9 cellular contexts compared by ENCODE assay signal in the genomic region with DNA sequence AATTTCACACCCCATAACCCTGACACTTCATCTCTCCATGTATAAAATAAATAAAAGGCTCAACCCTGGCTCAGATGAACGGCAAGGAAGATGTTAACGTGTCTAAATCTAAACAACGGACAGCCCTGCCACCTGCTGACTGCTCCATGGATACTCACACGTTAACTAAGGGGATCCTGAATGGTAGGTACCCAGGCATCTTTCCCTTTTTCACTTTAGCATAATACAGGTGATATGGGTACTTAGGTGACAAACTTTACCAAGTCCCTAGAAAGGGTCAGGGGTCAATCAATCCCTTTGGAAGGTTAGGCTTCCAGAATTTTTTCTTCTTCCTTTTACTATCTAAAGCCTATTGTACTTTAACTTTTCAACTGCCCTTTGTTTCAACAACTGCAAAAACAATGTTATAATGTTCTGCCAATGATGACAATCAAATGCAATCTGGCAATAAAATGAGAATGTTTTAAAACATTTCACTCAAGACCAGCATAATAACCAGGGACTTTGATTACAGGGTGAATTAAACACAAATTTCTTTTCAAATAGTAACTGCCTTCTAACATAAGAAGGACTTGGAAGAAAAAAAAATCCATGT. TPM values are rescaled to one million over a fixed set of nuclear protein-coding genes. Genes with fewer than 3 reads are reported as not detected.
DNase-seq lines count a peak whose midpoint lies in the region; ATAC-seq, FAIRE-seq and TF ChIP-seq lines count a peak whose summit lies in the region.
"Had no signal": no experiment of that assay in that cellular context is flagged by ENCODE, and none has a peak within 500 bp of the region (broad histone marks: within the 10 kb centered on the region; RNA-seq: fewer than 3 reads in every experiment).

No MANE protein-coding gene starts in this region.

- ATAC-seq in HepG2 = no peak
- ATAC-seq in right lobe of liver = no peak
- no peak for ATAC-seq in GM19035 (IDR thresholded peaks at IDR 0.05; ENCODE audit: unreplicated experiment)
- ATAC-seq in esophagus mucosa = no peak
- ATAC-seq in HG03097 (IDR thresholded peaks at IDR 0.05; ENCODE audit: low FRiP score, unreplicated experiment) = no peak

- no peak for TF ChIP-seq RAD21 in HepG2 (CRISPR knock-in tag; IDR thresholded peaks at IDR 0.05)

- WGBS in HepG2 (ENCODE audit: low lambda C conversion rate) = 94% methylated on average over 4 of the region's 4 CpGs
- 60% methylated on average over 4 of the region's 4 CpGs for WGBS in right lobe of liver (ENCODE audit: insufficient coverage, low coverage, low lambda C conversion rate, missing lambda C conversion rate)

- H3K9ac ChIP-seq in HepG2 (ENCODE audit: insufficient read depth, low read depth, low read length) = no peak overlapping the region

- no TSS peak for BruUV-seq in HepG2 (replicated peaks; lab: Mats Ljungman, UMichigan)

- no peak overlapping the region for H3K4me2 ChIP-seq in HepG2 (ENCODE audit: low read depth, low read length)

- no peak for DNase-seq in HepG2 (ENCODE audit: low spot score)
- DNase-seq in right lobe of liver = no peak
- DNase-seq in inferior parietal cortex (ENCODE audit: extremely low spot score) = peak; percentile 52
- DNase-seq in occipital lobe (lab: John Stamatoyannopoulos, UW) = no peak

- FAIRE-seq in HepG2 (lab: Jason Lieb, UNC) = no peak

- CTCF ChIA-PET in HepG2 (lab: Yijun Ruan, JAX; ENCODE audit: low intra/inter-chr PET ratio, low total read pairs) = no interaction called here

- no peaks in the 10 kb centered on the region for H4K20me1 ChIP-seq in HepG2 (ENCODE audit: insufficient read depth, low read length)

- H2AFZ ChIP-seq in HepG2 (ENCODE audit: low read length) = no peak overlapping the region

- H3K9me3 ChIP-seq in HepG2 (ENCODE audit: low read length) (no peaks in the 10 kb centered on the region), right lobe of liver (no peaks in the 10 kb centered on the region)

- POLR2A ChIA-PET in HepG2 (lab: Yijun Ruan, JAX) = no interaction called here

- intact Hi-C loops in HepG2 (cut with micrococcal nuclease; ENCODE audit: unreplicated experiment) (no loop called here), right lobe of liver (cut with DNase I) (no loop called here)

- in situ Hi-C loops in HepG2 (cut with HindIII; ENCODE audit: extremely low pct_ligation_motif_present, low pct_unique_long_range_greater_than_20kb) = no loop called here

- H3K27me3 ChIP-seq in HepG2 (ENCODE audit: control insufficient read depth in 1 of 2, insufficient read depth in 2 of 2, low read length in 2 of 2) = no peaks in the 10 kb centered on the region
- H3K27me3 ChIP-seq in right lobe of liver = no peaks in the 10 kb centered on the region

- TF ChIP-seq CTCF in HepG2 (CRISPR knock-in tag; IDR thresholded peaks at IDR 0.05) (no peak), right lobe of liver (IDR thresholded peaks at IDR 0.05) (no peak)

- no peak overlapping the region for H3K27ac ChIP-seq in HepG2 (ENCODE audit: extremely low read length, insufficient read depth, low read length)
- no peak overlapping the region for H3K27ac ChIP-seq in right lobe of liver
- peak overlapping the region; percentile 74 for H3K27ac ChIP-seq in angular gyrus (ENCODE audit: low read depth, low read length)

- no peak for TF ChIP-seq POLR2A in HepG2 (IDR thresholded peaks at IDR 0.05; ENCODE audit: insufficient read depth in 1 of 2, low read depth in 2 of 2, low read length in 2 of 2)
- TF ChIP-seq POLR2A in right lobe of liver (IDR thresholded peaks at IDR 0.05) = no peak

- no peaks in the 10 kb centered on the region for H3K79me2 ChIP-seq in HepG2 (ENCODE audit: insufficient read depth, low read length)

- TF ChIP-seq EP300 in HepG2 (IDR thresholded peaks at IDR 0.05; ENCODE audit: low read depth in 2 of 2, low read length in 2 of 2) (no peak), HepG2 (CRISPR knock-in tag; IDR thresholded peaks at IDR 0.05; ENCODE audit: borderline replicate concordance) (no peak)

- H3K36me3 ChIP-seq in HepG2 (replicated peaks in 1 of 2; ENCODE audit: control insufficient read depth in 1 of 2, insufficient read depth in 2 of 2, low read length in 2 of 2) (peaks cover 32 to 80% of the 10 kb centered on the region in 2 experiments), right lobe of liver (peaks cover 0 to 88% (median 39%) of the 10 kb centered on the region in 4 donors)

- H3K4me1 ChIP-seq in HepG2 (ENCODE audit: insufficient read depth, low read length) (peaks cover 18% of the 10 kb centered on the region), right lobe of liver (no peaks in the 10 kb centered on the region)

- H3K4me3 ChIP-seq in HepG2 (replicated peaks in 1 of 3; ENCODE audit: insufficient read depth in 1 of 3, low read depth in 2 of 3, low read length in 3 of 3) (no peak overlapping the region), right lobe of liver (no peak overlapping the region)

TF ChIP-seq in HepG2, 621 proteins besides CTCF, POLR2A, EP300 and RAD21:
- TF ChIP-seq PCBP2 (optimal IDR thresholded peaks at IDR 0.05; ENCODE audit: low read depth, low read length, poor library complexity, severe bottlenecking) = no peak
- TF ChIP-seq STAG1 (CRISPR knock-in tag; IDR thresholded peaks at IDR 0.05) = peak; percentile 11; the same call in 1 of the 2 replicates
- peak; percentile 71 for TF ChIP-seq ZNF652 (CRISPR knock-in tag; IDR thresholded peaks at IDR 0.05; ENCODE audit: borderline replicate concordance, low read depth)

RNA-seq across cellular contexts. Expression of a gene that starts 52.4 kb away (rescaled TPM):
- total RNA-seq in HepG2 (2016; rRNA removed; fragmentation: Illumina TruSeq; extraction: Trizol) (not detected in 2 replicates), right lobe of liver (1 to 10 TPM in 5 of 6 experiments, under 1 TPM in 1; 0.90 to 3.0 (median 1.4) TPM), esophagus mucosa (1.8 TPM), occipital lobe (29.5 TPM)
- total RNA-seq in HepG2 (2016; cell fraction: cytosol; rRNA removed; fragmentation: Illumina TruSeq; extraction: Trizol; ENCODE audit: low read depth) = 0.62 TPM in 1 of 2 replicates, not detected in the other
- total RNA-seq in HepG2 (2016; cell fraction: insoluble cytoplasmic fraction; rRNA removed; fragmentation: Illumina TruSeq; extraction: Trizol) = 0.06 and 0.30 TPM in 2 replicates
- total RNA-seq in HepG2 (2016; cell fraction: membrane; rRNA removed; fragmentation: Illumina TruSeq; extraction: Trizol) = not detected in 2 replicates
- not detected in 2 replicates for total RNA-seq in HepG2 (2016; cell fraction: nucleus; rRNA removed; fragmentation: Illumina TruSeq; extraction: Trizol)
- polyA plus RNA-seq in HepG2 (2011; rRNA removed) = 0.03 and 0.22 TPM in 2 replicates
- 0.10 and 0.19 TPM in 2 replicates for polyA plus RNA-seq in HepG2 (2011; cell fraction: cytosol; rRNA removed)
- 0.02 and 0.23 TPM in 2 replicates for polyA plus RNA-seq in HepG2 (2011; cell fraction: nucleus; rRNA removed)
- 0.03 TPM in 1 of 2 replicates, not detected in the other for polyA plus RNA-seq in HepG2 (2012)
- polyA plus RNA-seq in HepG2 (2016; cell fraction: cytosol; fragmentation: Illumina TruSeq; extraction: Trizol; ENCODE audit: low read depth) = not detected in 2 replicates
- polyA plus RNA-seq in HepG2 (2016; cell fraction: insoluble cytoplasmic fraction; fragmentation: Illumina TruSeq; extraction: Trizol; ENCODE audit: low read depth) = not detected in 2 replicates
- not detected in 2 replicates for polyA plus RNA-seq in HepG2 (2016; cell fraction: membrane; fragmentation: Illumina TruSeq; extraction: Trizol; ENCODE audit: low read depth)
- not detected in 2 replicates for polyA plus RNA-seq in HepG2 (2016; cell fraction: nucleus; fragmentation: Illumina TruSeq; extraction: Trizol; ENCODE audit: insufficient read depth, low read depth)
- polyA minus RNA-seq in HepG2 (2011; rRNA and poly(A)+ RNA removed; ENCODE audit: low replicate concordance) = not detected in 2 replicates
- polyA minus RNA-seq in HepG2 (2011; cell fraction: cytosol; rRNA and poly(A)+ RNA removed) = 0.20 TPM in 1 of 2 replicates, not detected in the other
- polyA minus RNA-seq in HepG2 (2011; cell fraction: nucleus; rRNA and poly(A)+ RNA removed) = 0.12 and 0.13 TPM in 2 replicates
- total RNA-seq: myocyte had no signal
